8 cellular contexts compared by ENCODE assay signal in genomic region chr7:152435384-152436278, GRCh38. TPM values are rescaled to one million over a fixed set of nuclear protein-coding genes. Genes with fewer than 3 reads are reported as not detected.
A peak's percentile ranks its signal among the peaks of the same experiment; 100 is the strongest.
DNase-seq lines count a peak whose midpoint lies in the region; ATAC-seq, FAIRE-seq and TF ChIP-seq lines count a peak whose summit lies in the region.

Gene KMT2C, minus strand, starts transcription at chr7:152436003. Its CDS starts 217 bp downstream, at chr7:152435786.

- CTCF ChIA-PET in A673 (lab: Charles Lee) (no interaction called here), K562 (lab: Yijun Ruan, JAX; ENCODE audit: low intra/inter-chr PET ratio) (no interaction called here)

- peaks cover 11% of the 10 kb centered on the region; the same call in 1 of the 2 replicates for H4K20me1 ChIP-seq in K562 (replicated peaks; ENCODE audit: control insufficient read depth, insufficient read depth, low read length)

- no peaks in the 10 kb centered on the region for H3K9me3 ChIP-seq in A673 (ENCODE audit: low read depth, low read length, poor library complexity, severe bottlenecking)
- no peaks in the 10 kb centered on the region for H3K9me3 ChIP-seq in K562 (replicated peaks; ENCODE audit: control insufficient read depth, insufficient read depth, low read depth, low read length)
- H3K9me3 ChIP-seq in iPS-18a (ENCODE audit: control insufficient read depth, low read depth, low read length), result no peaks in the 10 kb centered on the region

- no peaks in the 10 kb centered on the region for H3K9me1 ChIP-seq in K562 (ENCODE audit: control insufficient read depth, insufficient read depth, low read length)

- H3K4me1 Mint-ChIP-seq in T-helper 2 cell treated with Interferon-gamma antibody and Interleukin-4, amounts not matched to agents 5 μg/mL and 100 μg/mL, for 36 hours (ENCODE audit: low read depth), result peaks cover 22% of the 10 kb centered on the region

- peak; percentile 23 for ATAC-seq in GM18907 (IDR thresholded peaks at IDR 0.05; ENCODE audit: unreplicated experiment)
- peak; percentile 15 for ATAC-seq in K562

- no peak for TF ChIP-seq EP300 in K562 (IDR thresholded peaks at IDR 0.05; ENCODE audit: low read length)

- no peak for TF ChIP-seq RAD21 in K562 (CRISPR knock-in tag; conservative IDR thresholded peaks at IDR 0.05 in 1 of 2, IDR thresholded peaks at IDR 0.05 in 1 of 2)

- WGBS in K562 (ENCODE audit: insufficient coverage, low coverage, missing lambda C conversion rate), result 1% methylated on average over 32 of the region's 136 CpGs

- H3K9me3 Mint-ChIP-seq in T-helper 2 cell treated with Interferon-gamma antibody and Interleukin-4, amounts not matched to agents 5 μg/mL and 100 μg/mL, for 36 hours, result no peaks in the 10 kb centered on the region

- H3K4me3 ChIP-seq in A673 (ENCODE audit: low read depth, low read length, poor library complexity, severe bottlenecking), result peak within 1 kb of the TSS; percentile 80
- peak within 1 kb of the TSS; percentile 97 for H3K4me3 ChIP-seq in K562
- H3K4me3 ChIP-seq in iPS-18a (ENCODE audit: low read length), result peak within 1 kb of the TSS; percentile 81
- peak within 1 kb of the TSS; percentile 70 for H3K4me3 ChIP-seq in skeletal muscle cell (ENCODE audit: low read depth, low read length)

- peak within 1 kb of the TSS; percentile 93 for H2AFZ ChIP-seq in K562 (ENCODE audit: low read depth, low read length)

- FAIRE-seq in K562 (lab: Jason Lieb, UNC), result no peak

- H3K9ac ChIP-seq in K562 (ENCODE audit: insufficient read depth in 1 of 2, low read depth in 2 of 2, low read length in 2 of 2) (peak within 1 kb of the TSS; percentile 91 to 98), iPS-18a (ENCODE audit: low read length) (peak within 1 kb of the TSS; percentile 58)

- in situ Hi-C loops in K562 (cut with MboI), result no loop called here

- H3K4me3 Mint-ChIP-seq in T-helper 2 cell treated with Interferon-gamma antibody and Interleukin-4, amounts not matched to agents 5 μg/mL and 100 μg/mL, for 36 hours, result peak within 1 kb of the TSS; percentile 95

- DNase-seq in A673 (ENCODE audit: low spot score), result peak; percentile 56
- peak; percentile 59 for DNase-seq in HT-29 (ENCODE audit: low spot score)
- DNase-seq in T-helper 2 cell treated with Interferon-gamma antibody and Interleukin-4, amounts not matched to agents 5 μg/mL and 100 μg/mL, for 36 hours (ENCODE audit: low spot score), result peak; percentile 47
- peak; percentile 87 to 93 (median 90) for DNase-seq in K562 (ENCODE audit: extremely low read depth in 1 of 4, low spot score in 3 of 4)
- DNase-seq in skeletal muscle cell (ENCODE audit: low read depth), result no peak
- DNase-seq in NCI-H510A treated with DMSO at 0.1 percent for 48 hours (lab: John Stamatoyannopoulos, UW), result no peak

- intact Hi-C loops in A673 (cut with micrococcal nuclease; ENCODE audit: unreplicated experiment) (loop anchor here (1.0 to 10.0 kb wide), 2 partner anchors 28 to 269 kb away; no protein-coding TSS in a partner anchor), K562 (cut with micrococcal nuclease) (loop anchor here (2.0 kb wide), 1 partner anchor 95 kb away; no protein-coding TSS in a partner anchor)

- peaks cover 4% of the 10 kb centered on the region for H3K36me3 Mint-ChIP-seq in T-helper 2 cell treated with Interferon-gamma antibody and Interleukin-4, amounts not matched to agents 5 μg/mL and 100 μg/mL, for 36 hours (ENCODE audit: low read depth)

- no TSS peak for BruUV-seq in A673 (replicated peaks; lab: Mats Ljungman, UMichigan)
- BruUV-seq in K562 (replicated peaks; lab: Mats Ljungman, UMichigan), result no TSS peak

- H3K36me3 ChIP-seq in A673 (ENCODE audit: insufficient read depth, low read length, poor library complexity, severe bottlenecking) (no peaks in the 10 kb centered on the region), K562 (ENCODE audit: control insufficient read depth, insufficient read depth, low read length) (peaks cover 2% of the 10 kb centered on the region; the same call in 1 of the 3 replicates), iPS-18a (ENCODE audit: control insufficient read depth, low read depth, low read length) (no peaks in the 10 kb centered on the region)

- H3K4me1 ChIP-seq in A673 (ENCODE audit: insufficient read depth, low read length, poor library complexity, severe bottlenecking), result peaks cover 5% of the 10 kb centered on the region
- peaks cover 12 to 18% of the 10 kb centered on the region in 2 experiments; a peak in 3 of 5 replicates for H3K4me1 ChIP-seq in K562 (replicated peaks in 1 of 2; ENCODE audit: control insufficient read depth in 2 of 2, insufficient read depth in 2 of 2, low read length in 2 of 2)
- peaks cover 12% of the 10 kb centered on the region for H3K4me1 ChIP-seq in iPS-18a (ENCODE audit: control insufficient read depth, low read depth, low read length)

- no peak for TF ChIP-seq CTCF in A673 (conservative IDR thresholded peaks at IDR 0.05; ENCODE audit: low read depth, low read length)
- no peak for TF ChIP-seq CTCF in K562 (IDR thresholded peaks at IDR 0.05 in 2 of 3, conservative IDR thresholded peaks at IDR 0.05 in 1 of 3; ENCODE audit: insufficient read depth in 2 of 3, low read depth in 1 of 3, low read length in 3 of 3)

- no peaks in the 10 kb centered on the region for H3K27me3 ChIP-seq in A673 (replicated peaks; ENCODE audit: insufficient read depth, low read depth, low read length, poor library complexity)
- no peaks in the 10 kb centered on the region for H3K27me3 ChIP-seq in K562 (ENCODE audit: control insufficient read depth in 2 of 2, insufficient read depth in 2 of 2, low read length in 2 of 2)
- H3K27me3 ChIP-seq in iPS-18a (ENCODE audit: control insufficient read depth, insufficient read depth, low read length), result peaks cover 23% of the 10 kb centered on the region

- peak within 1 kb of the TSS; percentile 92 for H3K27ac ChIP-seq in A673 (ENCODE audit: low read depth, low read length, poor library complexity, severe bottlenecking)
- peak within 1 kb of the TSS; percentile 96 for H3K27ac ChIP-seq in K562 (ENCODE audit: extremely low read depth, low read depth, low read length)
- H3K27ac ChIP-seq in iPS-18a (ENCODE audit: low read length), result no peak within 1 kb of the TSS

- H3K79me2 ChIP-seq in K562 (ENCODE audit: control insufficient read depth, insufficient read depth, low read length), result peaks cover 50% of the 10 kb centered on the region

- TF ChIP-seq POLR2A in K562 (conservative IDR thresholded peaks at IDR 0.05), result peak; percentile 80

- H3K4me2 ChIP-seq in K562 (ENCODE audit: insufficient read depth, low read length), result peak within 1 kb of the TSS; percentile 97

- H3K27ac Mint-ChIP-seq in T-helper 2 cell treated with Interferon-gamma antibody and Interleukin-4, amounts not matched to agents 5 μg/mL and 100 μg/mL, for 36 hours, result peak within 1 kb of the TSS; percentile 90

- POLR2A ChIA-PET in A673 (lab: Charles Lee; ENCODE audit: low non-redundant PET) (no interaction called here), K562 (lab: Yijun Ruan, JAX) (interaction anchor here (0.6 to 2.0 kb wide), 2 partner anchors 11 to 36 kb away, joined by 3 to 6 read pairs; no protein-coding TSS in a partner anchor)

- no peaks in the 10 kb centered on the region for H3K27me3 Mint-ChIP-seq in T-helper 2 cell treated with Interferon-gamma antibody and Interleukin-4, amounts not matched to agents 5 μg/mL and 100 μg/mL, for 36 hours (ENCODE audit: low read depth)

TF ChIP-seq in K562, 482 proteins besides CTCF, POLR2A, EP300 and RAD21 (continues in another document):
- TF ChIP-seq NFE2 (IDR thresholded peaks at IDR 0.05; ENCODE audit: low read depth) (no peak), ATF6 (CRISPR knock-in tag; IDR thresholded peaks at IDR 0.05) (no peak), USF1 (CRISPR knock-in tag; IDR thresholded peaks at IDR 0.05) (no peak), CHD2 (IDR thresholded peaks at IDR 0.05; ENCODE audit: low read depth, low read length) (no peak)

RNA-seq across cellular contexts. Expression of gene KMT2C, which starts in this region (rescaled TPM):
- total RNA-seq in A673 (2021), result 52.9 and 53.1 TPM in 2 replicates
- 25.4 and 35.0 TPM in 2 replicates for total RNA-seq in HT-29 (2014; rRNA removed; shearing (Covaris generic))
- total RNA-seq in K562 (2011; cell fraction: chromatin; rRNA removed; ENCODE audit: low replicate concordance), result 166 and 463 TPM in 2 replicates
- 68.5 and 102 TPM in 2 replicates for total RNA-seq in K562 (2011; cell fraction: nucleolus; rRNA removed)
- total RNA-seq in K562 (2011; cell fraction: nucleoplasm; rRNA removed), result 172 and 242 TPM in 2 replicates
- total RNA-seq in K562 (2014; rRNA removed), result 28.5 and 35.6 TPM in 2 replicates
- 35.8 and 36.2 TPM in 2 replicates for total RNA-seq in K562 (2014; rRNA removed; fragmentation: Illumina TruSeq; extraction: Trizol)
- 34.4 and 36.6 TPM in 2 replicates for total RNA-seq in K562 (2015; rRNA removed; fragmentation: Illumina TruSeq; extraction: Trizol)
- 62.1 and 67.8 TPM in 2 replicates for total RNA-seq in K562 (2021)
- 18.3 and 18.9 TPM in 2 replicates for polyA plus RNA-seq in K562 (2011; rRNA removed)
- 11.3 and 15.9 TPM in 2 replicates for polyA plus RNA-seq in K562 (2011; cell fraction: cytosol; rRNA removed)
- 55.9 and 66.9 TPM in 2 replicates for polyA plus RNA-seq in K562 (2011; cell fraction: nucleus; rRNA removed)
- polyA plus RNA-seq in K562 (2012), result 13.2 and 15.7 TPM in 2 replicates
- 27.1 and 27.3 TPM in 2 replicates for polyA plus RNA-seq in K562 (2014; fragmentation: Illumina TruSeq; extraction: Trizol)
- 10 to 100 TPM in 1 of 2 experiments, 1 to 10 TPM in 1; 4.9 to 13.0 TPM for polyA plus RNA-seq in K562 (2014; fragmentation: Nextera tagmentation; extraction: Ambion mirVana)
- 19.4 and 21.4 TPM in 2 replicates for polyA plus RNA-seq in K562 (2014; rRNA removed)
- 118 and 126 TPM in 2 replicates for polyA minus RNA-seq in K562 (2011; rRNA and poly(A)+ RNA removed)
- polyA minus RNA-seq in K562 (2011; cell fraction: cytosol; rRNA and poly(A)+ RNA removed), result 40.0 and 46.3 TPM in 2 replicates
- 89.1 and 146 TPM in 2 replicates for polyA minus RNA-seq in K562 (2011; cell fraction: nucleus; rRNA and poly(A)+ RNA removed)

Comparison
In these comparisons a context has a peak if more than half of its experiments do, and no peak if none do; other contexts are left out.
1. DNase-seq: peak in A673 (single experiment), HT-29 (single experiment), T-helper 2 cell treated with Interferon-gamma antibody and Interleukin-4, amounts not matched to agents 5 μg/mL and 100 μg/mL, for 36 hours (single experiment) and K562 (4 of 4); none in skeletal muscle cell (single experiment) and NCI-H510A treated with DMSO at 0.1 percent for 48 hours (single experiment).
2. Peak in every context shown above with its lines, with median percentiles within 50 percentile points of each other: H3K4me3 ChIP-seq.